ENCODE assay signal across 36 cellular contexts in the genomic region with DNA sequence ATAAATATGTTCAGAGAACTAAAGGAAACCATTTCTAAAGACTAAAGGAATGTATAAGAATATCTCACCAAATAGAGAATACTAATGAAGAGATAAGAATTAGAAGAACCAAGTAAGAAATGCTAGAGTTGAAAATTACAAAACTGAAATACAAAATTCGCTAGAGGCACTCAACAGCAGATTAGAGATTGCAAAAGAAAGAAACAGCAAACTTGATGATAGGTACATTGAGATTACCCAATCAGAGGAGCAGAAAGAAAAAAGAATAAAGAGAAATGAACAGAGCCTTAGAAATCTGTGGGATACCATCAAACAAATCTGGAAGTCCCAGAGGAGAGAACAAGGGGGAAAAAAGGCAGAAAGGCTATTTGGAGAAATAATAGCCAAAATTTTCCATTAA.
"Had no signal": no experiment of that assay in that cellular context is flagged by ENCODE, and none has a peak within 500 bp of the region (broad histone marks: within the 10 kb centered on the region; RNA-seq: fewer than 3 reads in every experiment).

No MANE protein-coding gene starts in this region.

- DNase-seq: Karpas-422, Kasumi-1, MG63, MM.1S, MV-4-11, NCI-H1048, NCI-H1092, NCI-H1092 treated with DMSO at 0.1 percent for 48 hours, NCI-H1105, NCI-H1105 treated with DMSO at 0.1 percent for 48 hours, NCI-H1417, NCI-H1417 treated with DMSO at 0.1 percent for 48 hours, NCI-H1436, NCI-H1436 treated with DMSO at 0.1 percent for 48 hours, NCI-H146, NCI-H1694, NCI-H1694 treated with DMSO at 0.1 percent for 48 hours, NCI-H187, NCI-H187 treated with DMSO at 0.1 percent for 48 hours, NCI-H1930, NCI-H2029, NCI-H2029 treated with DMSO at 0.1 percent for 48 hours, NCI-H2081, NCI-H2081 treated with DMSO at 0.1 percent for 48 hours, NCI-H2107, NCI-H2171, NCI-H2171 treated with DMSO at 0.1 percent for 48 hours, NCI-H2227 treated with DMSO at 0.1 percent for 48 hours, NCI-H226, NCI-H345, NCI-H446, NCI-H446 treated with DMSO at 0.1 percent for 48 hours, NCI-H510A, NCI-H510A treated with DMSO at 0.1 percent for 48 hours, NCI-H524, NCI-H524 treated with DMSO at 0.1 percent for 48 hours had no signal

- H3K27me3 ChIP-seq: MG63 had no signal

- H3K4me3 ChIP-seq: MG63 had no signal

- H3K36me3 ChIP-seq: MG63 had no signal
